Comparison of ENCODE assay signal across 11 cellular contexts in the genomic region with DNA sequence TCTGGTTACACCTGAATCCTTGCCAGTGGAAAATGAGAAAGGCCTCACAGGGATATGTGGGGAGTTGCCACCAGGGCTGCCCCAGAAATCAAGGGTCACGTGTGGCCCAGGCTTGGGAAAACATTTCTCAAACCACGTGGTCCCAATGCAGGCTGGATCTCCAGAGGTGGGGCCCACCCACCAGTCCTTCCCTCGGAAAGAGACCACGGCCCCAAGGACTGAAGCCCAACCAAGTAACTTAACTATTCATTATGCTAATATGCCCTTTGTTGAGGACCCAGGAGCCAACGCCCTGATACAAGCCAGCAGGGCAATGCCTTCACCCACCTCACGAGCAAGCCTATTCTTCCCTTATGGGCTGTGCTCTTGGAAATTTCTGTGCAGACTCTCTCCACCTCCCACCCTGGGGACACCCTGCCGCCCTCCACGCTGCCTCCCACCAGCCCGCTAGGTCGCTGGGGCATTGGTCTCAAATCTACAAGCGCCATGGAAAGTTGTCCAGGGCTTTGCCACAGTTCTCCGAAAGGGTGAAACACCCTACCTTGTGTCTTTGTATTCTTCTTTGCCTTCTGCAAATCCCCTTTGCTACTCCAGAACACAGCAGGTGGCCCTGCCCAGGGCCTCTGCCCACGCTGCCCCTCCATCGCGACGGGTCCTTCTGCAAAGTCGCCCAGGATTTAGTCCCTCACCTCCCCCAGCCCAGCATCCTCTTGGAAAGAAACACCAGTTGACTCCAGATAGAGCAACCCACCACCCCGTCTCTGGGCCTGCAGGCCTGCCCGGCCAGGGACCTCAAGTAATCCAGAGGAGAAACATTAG. TPM values are rescaled to one million over a fixed set of nuclear protein-coding genes. Genes with fewer than 3 reads are reported as not detected.
A peak's percentile ranks its signal among the peaks of the same experiment; 100 is the strongest.
DNase-seq lines count a peak whose midpoint lies in the region; ATAC-seq and TF ChIP-seq lines count a peak whose summit lies in the region.
"Had no signal": no experiment of that assay in that cellular context is flagged by ENCODE, and none has a peak within 500 bp of the region (broad histone marks: within the 10 kb centered on the region; RNA-seq: fewer than 3 reads in every experiment).

No MANE protein-coding gene starts in this region.

- peak overlapping the region; percentile 86 for H3K4me2 ChIP-seq in PC-9

- POLR2A ChIA-PET in PC-9 (lab: Charles Lee; ENCODE audit: unreplicated experiment): interaction anchor here (0.7 kb wide), 1 partner anchor 9 kb away, joined by 21 read pairs; no protein-coding TSS in a partner anchor

- CTCF ChIA-PET in PC-9 (lab: Charles Lee): no interaction called here

- BruUV-seq in PC-9 (replicated peaks; lab: Mats Ljungman, UMichigan): no TSS peak

- in situ Hi-C loops in transverse colon (cut with MboI; ENCODE audit: low pct_ligation_motif_present in 1 of 4, low pct_unique_long_range_greater_than_20kb in 1 of 4, low sequenced_read_pairs in 3 of 4): no loop called here

- peak overlapping the region; percentile 36; the same call in 1 of the 2 replicates for H3K4me3 ChIP-seq in PC-9
- peak overlapping the region in 1 of 2 donors; percentile 16 for H3K4me3 ChIP-seq in duodenal mucosa (ENCODE audit: low read depth in 1 of 2, low read length in 2 of 2)
- H3K4me3 ChIP-seq in muscle layer of duodenum (ENCODE audit: low read depth in 1 of 2, low read length in 2 of 2): no peak overlapping the region
- H3K4me3 ChIP-seq in transverse colon: no peak overlapping the region

- H3K27me3 ChIP-seq in PC-9 (ENCODE audit: insufficient read depth, low read depth) (no peaks in the 10 kb centered on the region), duodenal mucosa (ENCODE audit: control insufficient read depth in 1 of 2, insufficient read depth in 2 of 2, low read length in 2 of 2) (no peaks in the 10 kb centered on the region), muscle layer of duodenum (ENCODE audit: low read depth, low read length) (no peaks in the 10 kb centered on the region), transverse colon (no peaks in the 10 kb centered on the region)

- no peak for TF ChIP-seq EP300 in transverse colon (IDR thresholded peaks at IDR 0.05; ENCODE audit: low read depth)

- no peak for TF ChIP-seq POLR2A in transverse colon (IDR thresholded peaks at IDR 0.05)

- no peaks in the 10 kb centered on the region for H3K9me2 ChIP-seq in PC-9 (ENCODE audit: insufficient read depth)

- H3K27ac ChIP-seq in PC-9: peak overlapping the region; percentile 87
- H3K27ac ChIP-seq in duodenal mucosa (ENCODE audit: low read depth, low read length): peak overlapping the region; percentile 40
- peak overlapping the region; percentile 56 for H3K27ac ChIP-seq in muscle layer of duodenum (ENCODE audit: low read length)
- H3K27ac ChIP-seq in transverse colon: peak overlapping the region; percentile 82 to 93 (median 90)
- H3K27ac ChIP-seq: neutrophil had no signal

- H3K9ac ChIP-seq in duodenal mucosa (ENCODE audit: low read depth in 1 of 2, low read length in 2 of 2): peak overlapping the region; percentile 0 to 40

- peaks cover 5% of the 10 kb centered on the region; the same call in 1 of the 2 replicates for H4K20me1 ChIP-seq in PC-9 (ENCODE audit: insufficient read depth)

- WGBS in transverse colon (ENCODE audit: low coverage in 1 of 2), 2 donors: 57 to 68% methylated on average over 6 to 19 of the region's 19 CpGs

- peaks cover 92% of the 10 kb centered on the region for H3K79me2 ChIP-seq in PC-9 (ENCODE audit: low read depth)

- ATAC-seq in GM21723 (IDR thresholded peaks at IDR 0.05; ENCODE audit: unreplicated experiment): no peak
- ATAC-seq in GM18519 (IDR thresholded peaks at IDR 0.05; ENCODE audit: low FRiP score, unreplicated experiment): no peak

- peaks cover 60% of the 10 kb centered on the region for H3K36me3 ChIP-seq in PC-9 (ENCODE audit: low read depth)
- H3K36me3 ChIP-seq in duodenal mucosa (ENCODE audit: control insufficient read depth in 1 of 2, insufficient read depth in 2 of 2, low read length in 2 of 2): peaks cover 0 to 7% of the 10 kb centered on the region in 2 donors
- no peaks in the 10 kb centered on the region for H3K36me3 ChIP-seq in muscle layer of duodenum (ENCODE audit: control insufficient read depth in 1 of 2, insufficient read depth in 2 of 2, low read length in 2 of 2)
- no peaks in the 10 kb centered on the region for H3K36me3 ChIP-seq in transverse colon
- H3K36me3 ChIP-seq: neutrophil had no signal

- H3F3A ChIP-seq in PC-9 (ENCODE audit: insufficient read depth, low read depth): peaks cover 54% of the 10 kb centered on the region

- H3K4me1 ChIP-seq in PC-9 (replicated peaks; ENCODE audit: insufficient read depth): peaks cover 63% of the 10 kb centered on the region
- H3K4me1 ChIP-seq in duodenal mucosa (ENCODE audit: control insufficient read depth in 1 of 2, insufficient read depth in 2 of 2, low read length in 2 of 2): peaks cover 72 to 79% of the 10 kb centered on the region in 2 donors
- peaks cover 55 to 60% of the 10 kb centered on the region in 2 donors for H3K4me1 ChIP-seq in muscle layer of duodenum (ENCODE audit: control insufficient read depth in 1 of 2, insufficient read depth in 2 of 2, low read length in 2 of 2)
- peaks cover 61 to 82% (median 75%) of the 10 kb centered on the region in 4 donors for H3K4me1 ChIP-seq in transverse colon

- no peaks in the 10 kb centered on the region for H3K9me3 ChIP-seq in PC-9 (ENCODE audit: insufficient read depth, low read depth)
- H3K9me3 ChIP-seq in duodenal mucosa (ENCODE audit: control insufficient read depth in 1 of 2, low read length in 2 of 2): no peaks in the 10 kb centered on the region
- H3K9me3 ChIP-seq in muscle layer of duodenum (ENCODE audit: control insufficient read depth in 1 of 2, low read length in 2 of 2): no peaks in the 10 kb centered on the region
- H3K9me3 ChIP-seq in transverse colon: no peaks in the 10 kb centered on the region
- H3K9me3 ChIP-seq: neutrophil had no signal

- intact Hi-C loops in PC-9 (cut with micrococcal nuclease; ENCODE audit: unreplicated experiment) (loop anchor here (5.0 to 10.0 kb wide), 2 partner anchors 128 to 211 kb away; no protein-coding TSS in a partner anchor), transverse colon (cut with DNase I; ENCODE audit: low total_unique reads) (no loop called here)

- no peak overlapping the region for H2AFZ ChIP-seq in PC-9

- DNase-seq in PC-9: no peak
- no peak for DNase-seq in transverse colon
- DNase-seq in NCI-H345 (lab: John Stamatoyannopoulos, UW): no peak
- DNase-seq: DND-41, NCI-H526, T-helper 2 cell had no signal

- TF ChIP-seq CTCF in PC-9 (conservative IDR thresholded peaks at IDR 0.05) (no peak), transverse colon (IDR thresholded peaks at IDR 0.05) (no peak)

RNA-seq across cellular contexts. Expression of gene TNS3, which starts 8.8 kb away (rescaled TPM):
- 111 and 143 TPM in 2 replicates for total RNA-seq in PC-9 (2021)
- 100 to 1,000 TPM in 1 of 4 donors, 10 to 100 TPM in 3; 58.5 to 104 (median 72.7) TPM for total RNA-seq in transverse colon

Comparison
In these comparisons a context has a peak if more than half of its experiments do, and no peak if none do; other contexts are left out.
1. H3K27ac ChIP-seq: peak in every context shown above with its lines; median percentile 90 in transverse colon; 87 in PC-9; 56 in muscle layer of duodenum; 40 in duodenal mucosa.